ENCODE assay signal across 29 cellular contexts in the genomic region with DNA sequence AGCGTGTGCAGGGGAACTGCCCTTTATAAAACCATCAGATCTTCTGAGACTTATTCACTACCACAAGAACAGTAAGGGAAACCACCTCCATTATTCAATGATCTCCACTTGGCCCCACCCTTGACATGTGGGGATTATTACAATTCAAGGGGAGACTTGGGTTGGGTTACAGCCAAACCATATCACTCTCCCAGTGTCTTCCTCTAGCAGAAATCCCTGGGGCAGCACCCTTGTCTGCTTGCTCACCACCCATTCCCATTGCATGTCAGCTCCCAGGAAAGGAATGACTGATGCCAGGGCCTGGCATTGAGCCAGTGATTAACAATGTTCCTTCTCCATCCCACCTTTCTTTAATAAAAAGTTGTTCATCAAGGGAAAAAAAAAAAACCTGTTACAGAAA.
"Had no signal": no experiment of that assay in that cellular context is flagged by ENCODE, and none has a peak within 500 bp of the region (broad histone marks: within the 10 kb centered on the region; RNA-seq: fewer than 3 reads in every experiment).

No MANE protein-coding gene starts in this region.

- DNase-seq: stimulated activated CD4-positive, alpha-beta T cell treated with anti-CD3 and anti-CD28 coated beads, Interleukin-2, amount 100 ng/mL, for 48 hours; stimulated activated CD4-positive, alpha-beta T cell treated with anti-CD3 and anti-CD28 coated beads, Interleukin-4, amount 100 ng/mL, for 1 hour; stimulated activated CD4-positive, alpha-beta T cell treated with anti-CD3 and anti-CD28 coated beads, Interleukin-4, amount 100 ng/mL, for 24 hours; stimulated activated CD4-positive, alpha-beta T cell treated with anti-CD3 and anti-CD28 coated beads, Interleukin-4, amount 100 ng/mL, for 4 hours; stimulated activated CD8-positive, alpha-beta memory T cell treated with anti-CD3 and anti-CD28 coated beads, Interleukin-4, amount 100 ng/mL, for 48 hours; stimulated activated naive B cell treated with anti-CD40 and anti-IgM and Interleukin-4, amounts not matched to agents 10 μg/mL and 1 μg/mL and 100 μg/mL, for 72 hours; stimulated activated naive CD4-positive, alpha-beta T cell; stimulated activated naive CD4-positive, alpha-beta T cell treated with Interleukin-2 at 50 U/mL for 16 hours; stimulated activated naive CD8-positive, alpha-beta T cell treated with anti-CD3 and anti-CD28 coated beads, Interleukin-15, amount 100 ng/mL, for 72 hours; stimulated activated naive CD8-positive, alpha-beta T cell treated with anti-CD3 and anti-CD28 coated beads, Interleukin-15, Interleukin-2, amounts not matched to agents 100 U/mL and 50 U/mL, for 24 hours; stomach; substantia nigra; testis; thyroid gland; tibial artery; transverse colon; trophoblast cell; upper lobe of left lung; upper lobe of right lung; uterus had no signal

- H3K4me1 Mint-ChIP-seq: stimulated activated effector memory CD8-positive, alpha-beta T cell treated with anti-CD3 and anti-CD28 coated beads, Interleukin-12 subunit alpha, Interleukin-12 subunit beta, amount 100 ng/mL, for 72 hours; stimulated activated memory B cell treated with anti-CD40 and anti-IgM and Interleukin-4, amounts not matched to agents 10 μg/mL and 1 μg/mL and 100 μg/mL, for 72 hours; stimulated activated naive B cell treated with anti-CD40 and anti-IgM and Interleukin-4, amounts not matched to agents 10 μg/mL and 1 μg/mL and 100 μg/mL, for 72 hours; stimulated activated naive CD8-positive, alpha-beta T cell treated with anti-CD3 and anti-CD28 coated beads, Interleukin-15, amount 100 ng/mL, for 72 hours had no signal

- H3K27me3 ChIP-seq: suprapubic skin, testis, thyroid gland, tibial nerve, transverse colon, upper lobe of left lung, upper lobe of right lung, uterus, vagina had no signal

- H3K4me1 ChIP-seq: stomach, suprapubic skin, testis, thyroid gland, tibial artery, transverse colon, upper lobe of left lung, upper lobe of right lung, uterus, vagina had no signal

- H3K36me3 ChIP-seq: stomach, suprapubic skin, thoracic aorta, thyroid gland, tibial artery, tibial nerve, transverse colon, upper lobe of left lung, upper lobe of right lung, uterus, vagina had no signal

- ATAC-seq: stimulated activated effector memory CD8-positive, alpha-beta T cell treated with anti-CD3 and anti-CD28 coated beads, Interleukin-12 subunit alpha, Interleukin-12 subunit beta, amount 100 ng/mL, for 72 hours; stimulated activated memory B cell treated with anti-CD40 and anti-IgM and Interleukin-4, amounts not matched to agents 10 μg/mL and 1 μg/mL and 100 μg/mL, for 72 hours; stimulated activated naive B cell treated with anti-CD40 and anti-IgM and Interleukin-4, amounts not matched to agents 10 μg/mL and 1 μg/mL and 100 μg/mL, for 72 hours; stimulated activated naive CD8-positive, alpha-beta T cell treated with anti-CD3 and anti-CD28 coated beads, Interleukin-15, amount 100 ng/mL, for 72 hours; stimulated activated naive CD8-positive, alpha-beta T cell treated with anti-CD3 and anti-CD28 coated beads, Interleukin-15, Interleukin-2, amounts not matched to agents 100 U/mL and 50 U/mL, for 24 hours; upper lobe of right lung had no signal

- H3K27ac Mint-ChIP-seq: stimulated activated effector memory CD8-positive, alpha-beta T cell treated with anti-CD3 and anti-CD28 coated beads, Interleukin-12 subunit alpha, Interleukin-12 subunit beta, amount 100 ng/mL, for 72 hours; stimulated activated memory B cell treated with anti-CD40 and anti-IgM and Interleukin-4, amounts not matched to agents 10 μg/mL and 1 μg/mL and 100 μg/mL, for 72 hours; stimulated activated naive B cell treated with anti-CD40 and anti-IgM and Interleukin-4, amounts not matched to agents 10 μg/mL and 1 μg/mL and 100 μg/mL, for 72 hours; stimulated activated naive CD8-positive, alpha-beta T cell treated with anti-CD3 and anti-CD28 coated beads, Interleukin-15, amount 100 ng/mL, for 72 hours; stimulated activated naive CD8-positive, alpha-beta T cell treated with anti-CD3 and anti-CD28 coated beads, Interleukin-15, Interleukin-2, amounts not matched to agents 100 ng/mL and 50 ng/mL, for 24 hours; type B pancreatic cell had no signal

- H3K4me3 ChIP-seq: stomach, suprapubic skin, testis, thoracic aorta, thyroid gland, tibial artery, tibial nerve, transverse colon, upper lobe of left lung, upper lobe of right lung, uterus, vagina had no signal

- H3K4me3 Mint-ChIP-seq: stimulated activated effector memory CD8-positive, alpha-beta T cell treated with anti-CD3 and anti-CD28 coated beads, Interleukin-12 subunit alpha, Interleukin-12 subunit beta, amount 100 ng/mL, for 72 hours; stimulated activated memory B cell treated with anti-CD40 and anti-IgM and Interleukin-4, amounts not matched to agents 10 μg/mL and 1 μg/mL and 100 μg/mL, for 72 hours; stimulated activated naive B cell treated with anti-CD40 and anti-IgM and Interleukin-4, amounts not matched to agents 10 μg/mL and 1 μg/mL and 100 μg/mL, for 72 hours; stimulated activated naive CD8-positive, alpha-beta T cell treated with anti-CD3 and anti-CD28 coated beads, Interleukin-15, amount 100 ng/mL, for 72 hours; stimulated activated naive CD8-positive, alpha-beta T cell treated with anti-CD3 and anti-CD28 coated beads, Interleukin-15, Interleukin-2, amounts not matched to agents 100 ng/mL and 50 ng/mL, for 24 hours; type B pancreatic cell had no signal

- H3K27me3 Mint-ChIP-seq: stimulated activated memory B cell treated with anti-CD40 and anti-IgM and Interleukin-4, amounts not matched to agents 10 μg/mL and 1 μg/mL and 100 μg/mL, for 72 hours; stimulated activated naive CD8-positive, alpha-beta T cell treated with anti-CD3 and anti-CD28 coated beads, Interleukin-15, amount 100 ng/mL, for 72 hours; stimulated activated naive CD8-positive, alpha-beta T cell treated with anti-CD3 and anti-CD28 coated beads, Interleukin-15, Interleukin-2, amounts not matched to agents 100 ng/mL and 50 ng/mL, for 24 hours had no signal

- H3K27ac ChIP-seq: stomach, suprapubic skin, testis, thyroid gland, tibial artery, tibial nerve, transverse colon, upper lobe of left lung, upper lobe of right lung, uterus, vagina had no signal

- FAIRE-seq: urothelium cell line had no signal

- H3K36me3 Mint-ChIP-seq: stimulated activated effector memory CD8-positive, alpha-beta T cell treated with anti-CD3 and anti-CD28 coated beads, Interleukin-12 subunit alpha, Interleukin-12 subunit beta, amount 100 ng/mL, for 72 hours; stimulated activated memory B cell treated with anti-CD40 and anti-IgM and Interleukin-4, amounts not matched to agents 10 μg/mL and 1 μg/mL and 100 μg/mL, for 72 hours; stimulated activated naive B cell treated with anti-CD40 and anti-IgM and Interleukin-4, amounts not matched to agents 10 μg/mL and 1 μg/mL and 100 μg/mL, for 72 hours; type B pancreatic cell had no signal

- H3K9me3 ChIP-seq: suprapubic skin, testis, thoracic aorta, thyroid gland, tibial artery, upper lobe of left lung, upper lobe of right lung, uterus, vagina had no signal
